ENCODE assay signal across 12 cellular contexts in the genomic region with DNA sequence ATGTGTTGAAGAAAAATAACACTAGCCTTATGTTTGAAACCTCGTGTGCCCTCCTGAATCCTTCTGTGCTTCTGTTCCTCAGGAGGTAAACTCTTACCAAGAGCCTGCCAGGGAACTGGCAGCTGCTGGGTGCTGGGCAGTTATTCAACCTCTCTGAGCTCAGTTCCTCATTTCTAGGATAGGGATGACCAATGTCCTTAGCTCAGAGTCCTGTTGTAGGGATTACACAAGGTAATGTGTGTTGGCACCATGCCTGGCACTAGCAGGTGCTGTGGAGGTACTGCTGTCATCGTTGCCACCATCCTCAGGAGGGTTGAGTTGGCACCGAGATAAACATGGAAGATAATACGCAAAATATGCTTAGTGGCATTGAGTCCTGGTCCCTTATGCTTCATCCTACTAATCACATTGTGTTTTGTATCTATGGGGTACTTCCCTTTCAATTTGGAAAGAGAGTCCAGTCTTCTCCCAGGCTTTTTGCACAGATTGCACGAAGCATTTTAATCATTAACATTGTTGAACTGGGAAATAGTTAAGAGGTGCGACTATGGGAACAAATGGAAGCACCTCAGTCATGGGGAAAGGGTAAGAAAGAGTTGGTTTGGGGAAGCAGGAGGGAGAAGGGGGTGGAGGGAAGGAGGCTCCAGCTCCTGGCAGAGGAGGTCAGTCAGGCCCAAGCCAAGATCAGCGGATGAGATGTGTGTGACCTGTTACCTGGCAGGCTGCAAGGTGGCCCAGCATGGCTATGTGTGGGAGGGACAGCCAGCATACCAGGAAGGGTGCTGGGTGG. TPM values are rescaled to one million over a fixed set of nuclear protein-coding genes. Genes with fewer than 3 reads are reported as not detected.
DNase-seq lines count a peak whose midpoint lies in the region; ATAC-seq, FAIRE-seq and TF ChIP-seq lines count a peak whose summit lies in the region.
"Had no signal": no experiment of that assay in that cellular context is flagged by ENCODE, and none has a peak within 500 bp of the region (broad histone marks: within the 10 kb centered on the region; RNA-seq: fewer than 3 reads in every experiment).

No MANE protein-coding gene starts in this region.

- DNase-seq in DMS153 treated with DMSO at 0.1 percent for 48 hours (lab: John Stamatoyannopoulos, UW; ENCODE audit: unreplicated experiment) (peak; percentile 68), NCI-H1092 treated with DMSO at 0.1 percent for 48 hours (lab: John Stamatoyannopoulos, UW) (peak; percentile 74), K562 (ENCODE audit: extremely low read depth in 1 of 4, low spot score in 3 of 4) (no peak), NK-92 (lab: John Stamatoyannopoulos, UW; ENCODE audit: unreplicated experiment) (no peak)
- no peak for DNase-seq in natural killer cell treated with Interleukin-12 subunit alpha and Interleukin-12 subunit beta and Interleukin-15 and Interleukin-18, amount 100 ng/mL, for 72 hours (ENCODE audit: low spot score)
- DNase-seq: activated T-cell treated with anti-CD3 and anti-CD28 coated beads, Interleukin-2, amount 50 U/mL, for 72 hours; brain microvascular endothelial cell; DMS 273 treated with DMSO at 0.1 percent for 48 hours; naive thymus-derived CD4-positive, alpha-beta T cell had no signal

- TF ChIP-seq EP300 in K562 (IDR thresholded peaks at IDR 0.05; ENCODE audit: low read length) = no peak

- TF ChIP-seq CTCF in K562 (IDR thresholded peaks at IDR 0.05 in 2 of 3, conservative IDR thresholded peaks at IDR 0.05 in 1 of 3; ENCODE audit: insufficient read depth in 2 of 3, low read depth in 1 of 3, low read length in 3 of 3) = no peak
- no peak for TF ChIP-seq CTCF in parathyroid adenoma (IDR thresholded peaks at IDR 0.05)

- BruUV-seq in K562 (replicated peaks; lab: Mats Ljungman, UMichigan) = no TSS peak

- H3K4me1 ChIP-seq in K562 (replicated peaks in 1 of 2; ENCODE audit: control insufficient read depth in 2 of 2, insufficient read depth in 2 of 2, low read length in 2 of 2) (peaks cover 3 to 5% of the 10 kb centered on the region in 2 experiments; a peak in 2 of 5 replicates), parathyroid adenoma (peaks cover 11% of the 10 kb centered on the region)

- H3K27ac ChIP-seq in K562 (ENCODE audit: extremely low read depth, low read depth, low read length) (no peak overlapping the region), parathyroid adenoma (peak overlapping the region; percentile 49)
- H3K27ac ChIP-seq: brain microvascular endothelial cell, HL-60 had no signal

- H3K27me3 ChIP-seq in K562 (ENCODE audit: control insufficient read depth in 2 of 2, insufficient read depth in 2 of 2, low read length in 2 of 2) (no peaks in the 10 kb centered on the region), parathyroid adenoma (ENCODE audit: control insufficient read depth, insufficient read depth, low read length) (no peaks in the 10 kb centered on the region)
- H3K27me3 ChIP-seq: brain microvascular endothelial cell had no signal

- intact Hi-C loops in K562 (cut with micrococcal nuclease) = no loop called here

- H3K4me3 Mint-ChIP-seq in natural killer cell treated with Interleukin-12 subunit alpha and Interleukin-12 subunit beta and Interleukin-15 and Interleukin-18, amount 100 ng/mL, for 72 hours = no peak overlapping the region
- H3K4me3 Mint-ChIP-seq: activated T-cell treated with anti-CD3 and anti-CD28 coated beads, Interleukin-2, amount 50 U/mL, for 72 hours; naive thymus-derived CD4-positive, alpha-beta T cell had no signal

- H3K9me1 ChIP-seq in K562 (ENCODE audit: control insufficient read depth, insufficient read depth, low read length) = peaks cover 3% of the 10 kb centered on the region

- H3K27ac Mint-ChIP-seq in natural killer cell treated with Interleukin-12 subunit alpha and Interleukin-12 subunit beta and Interleukin-15 and Interleukin-18, amount 100 ng/mL, for 72 hours = no peak overlapping the region

- CTCF ChIA-PET in K562 (lab: Yijun Ruan, JAX; ENCODE audit: low intra/inter-chr PET ratio) = no interaction called here

- no peak for FAIRE-seq in K562 (lab: Jason Lieb, UNC)

- 0 out of 2 replicates have a peak, but pooled peaks cover 5% of the 10 kb centered on the region for H4K20me1 ChIP-seq in K562 (replicated peaks; ENCODE audit: control insufficient read depth, insufficient read depth, low read length)

- POLR2A ChIA-PET in K562 (lab: Yijun Ruan, JAX) = interaction anchor here (0.6 to 1.1 kb wide), 2 partner anchors 9 to 32 kb away, joined by 3 to 5 read pairs; no protein-coding TSS in a partner anchor

- H2AFZ ChIP-seq in K562 (ENCODE audit: low read depth, low read length) (no peak overlapping the region), parathyroid adenoma (no peak overlapping the region)

- H3K9me3 Mint-ChIP-seq in natural killer cell treated with Interleukin-12 subunit alpha and Interleukin-12 subunit beta and Interleukin-15 and Interleukin-18, amount 100 ng/mL, for 72 hours = no peaks in the 10 kb centered on the region
- H3K9me3 Mint-ChIP-seq: activated T-cell treated with anti-CD3 and anti-CD28 coated beads, Interleukin-2, amount 50 U/mL, for 72 hours had no signal

- TF ChIP-seq POLR2A in K562 (conservative IDR thresholded peaks at IDR 0.05) = no peak

- H3K9ac ChIP-seq in K562 (ENCODE audit: insufficient read depth in 1 of 2, low read depth in 2 of 2, low read length in 2 of 2) = peak overlapping the region in 1 of 2 experiments; percentile 19; a peak in 1 of 4 replicates
- no peak overlapping the region for H3K9ac ChIP-seq in parathyroid adenoma

- peaks cover 0 to 11% of the 10 kb centered on the region in 2 donors for H3K4me1 Mint-ChIP-seq in natural killer cell treated with Interleukin-12 subunit alpha and Interleukin-12 subunit beta and Interleukin-15 and Interleukin-18, amount 100 ng/mL, for 72 hours (ENCODE audit: low read depth in 2 of 2)

- peaks cover 10% of the 10 kb centered on the region for H3K36me3 Mint-ChIP-seq in natural killer cell treated with Interleukin-12 subunit alpha and Interleukin-12 subunit beta and Interleukin-15 and Interleukin-18, amount 100 ng/mL, for 72 hours

- no peaks in the 10 kb centered on the region for H3K27me3 Mint-ChIP-seq in natural killer cell treated with Interleukin-12 subunit alpha and Interleukin-12 subunit beta and Interleukin-15 and Interleukin-18, amount 100 ng/mL, for 72 hours
- H3K27me3 Mint-ChIP-seq: naive thymus-derived CD4-positive, alpha-beta T cell had no signal

- H3K4me3 ChIP-seq in K562 = no peak overlapping the region
- no peak overlapping the region for H3K4me3 ChIP-seq in parathyroid adenoma (ENCODE audit: low read depth, low read length)

- H3K79me2 ChIP-seq in K562 (ENCODE audit: control insufficient read depth, insufficient read depth, low read length) (peaks cover 12% of the 10 kb centered on the region; the same call in 2 of the 3 replicates), parathyroid adenoma (no peaks in the 10 kb centered on the region)

- H3K36me3 ChIP-seq in K562 (ENCODE audit: control insufficient read depth, insufficient read depth, low read length) (peaks cover 83% of the 10 kb centered on the region), parathyroid adenoma (ENCODE audit: control insufficient read depth, insufficient read depth, low read length) (no peaks in the 10 kb centered on the region)

- 73% methylated on average over 7 of the region's 7 CpGs for WGBS in K562 (ENCODE audit: insufficient coverage, low coverage, missing lambda C conversion rate)

- H3K4me2 ChIP-seq in K562 (ENCODE audit: insufficient read depth, low read length) = 0 out of 2 replicates have a peak overlapping the region, but pooled peaks have one; percentile 3
- H3K4me2 ChIP-seq in parathyroid adenoma (ENCODE audit: low read length) = peak overlapping the region; percentile 29

- in situ Hi-C loops in K562 (cut with MboI) = no loop called here

- TF ChIP-seq RAD21 in K562 (CRISPR knock-in tag; conservative IDR thresholded peaks at IDR 0.05 in 1 of 2, IDR thresholded peaks at IDR 0.05 in 1 of 2) = no peak

- no peaks in the 10 kb centered on the region for H3K9me3 ChIP-seq in K562 (replicated peaks; ENCODE audit: control insufficient read depth, insufficient read depth, low read depth, low read length)
- no peaks in the 10 kb centered on the region for H3K9me3 ChIP-seq in parathyroid adenoma (ENCODE audit: control insufficient read depth, low read length)

- ATAC-seq in K562 (no peak; the same call in 2 of the 3 replicates), HG03565 (IDR thresholded peaks at IDR 0.05; ENCODE audit: unreplicated experiment) (no peak)
- no peak for ATAC-seq in natural killer cell treated with Interleukin-12 subunit alpha and Interleukin-12 subunit beta and Interleukin-15 and Interleukin-18, amount 100 ng/mL, for 72 hours
- ATAC-seq: activated T-cell treated with anti-CD3 and anti-CD28 coated beads, Interleukin-2, amount 50 U/mL, for 72 hours; naive thymus-derived CD4-positive, alpha-beta T cell had no signal

TF ChIP-seq in K562, 482 proteins besides CTCF, POLR2A, EP300 and RAD21:
- TF ChIP-seq ZNF24 (IDR thresholded peaks at IDR 0.05) = no peak
- no peak for TF ChIP-seq FOXK1 (CRISPR knock-in tag; IDR thresholded peaks at IDR 0.05; ENCODE audit: borderline replicate concordance)
- no peak for TF ChIP-seq CHD2 (IDR thresholded peaks at IDR 0.05; ENCODE audit: low read depth, low read length)
- TF ChIP-seq NEUROD1 (IDR thresholded peaks at IDR 0.05; ENCODE audit: borderline replicate concordance, low read depth, low read length, partially characterized antibody) = no peak
TF ChIP-seq in K562: peak in this region for 0.

RNA-seq across cellular contexts. Expression of gene CABIN1, which starts 56.7 kb away (rescaled TPM):
- total RNA-seq in K562 (2011; cell fraction: chromatin; rRNA removed; ENCODE audit: low replicate concordance) = 158 and 241 TPM in 2 replicates
- 103 and 108 TPM in 2 replicates for total RNA-seq in K562 (2011; cell fraction: nucleolus; rRNA removed)
- total RNA-seq in K562 (2011; cell fraction: nucleoplasm; rRNA removed) = 85.7 and 91.6 TPM in 2 replicates
- 32.2 and 46.2 TPM in 2 replicates for total RNA-seq in K562 (2014; rRNA removed)
- total RNA-seq in K562 (2014; rRNA removed; fragmentation: Illumina TruSeq; extraction: Trizol) = 20.6 and 20.9 TPM in 2 replicates
- 21.3 and 24.2 TPM in 2 replicates for total RNA-seq in K562 (2015; rRNA removed; fragmentation: Illumina TruSeq; extraction: Trizol)
- 55.1 and 60.9 TPM in 2 replicates for total RNA-seq in K562 (2021)
- polyA plus RNA-seq in K562 (2011; rRNA removed) = 6.8 and 10.6 TPM in 2 replicates
- 9.2 and 11.7 TPM in 2 replicates for polyA plus RNA-seq in K562 (2011; cell fraction: cytosol; rRNA removed)
- polyA plus RNA-seq in K562 (2011; cell fraction: nucleus; rRNA removed) = 32.0 and 42.8 TPM in 2 replicates
- 35.2 and 37.2 TPM in 2 replicates for polyA plus RNA-seq in K562 (2012)
- polyA plus RNA-seq in K562 (2014; fragmentation: Illumina TruSeq; extraction: Trizol) = 33.2 and 33.9 TPM in 2 replicates
- polyA plus RNA-seq in K562 (2014; fragmentation: Nextera tagmentation; extraction: Ambion mirVana) = 1 to 10 TPM; 4.2 to 4.7 TPM
- 17.7 and 19.3 TPM in 2 replicates for polyA plus RNA-seq in K562 (2014; rRNA removed)
- 24.5 and 24.8 TPM in 2 replicates for polyA minus RNA-seq in K562 (2011; rRNA and poly(A)+ RNA removed)
- 32.0 and 42.5 TPM in 2 replicates for polyA minus RNA-seq in K562 (2011; cell fraction: cytosol; rRNA and poly(A)+ RNA removed)
- polyA minus RNA-seq in K562 (2011; cell fraction: nucleus; rRNA and poly(A)+ RNA removed) = 32.0 and 41.9 TPM in 2 replicates
- 100 to 1,000 TPM in 1 of 2 donors, 10 to 100 TPM in 1; 98.3 to 132 TPM for total RNA-seq in natural killer cell treated with Interleukin-12 subunit alpha and Interleukin-12 subunit beta and Interleukin-15 and Interleukin-18, amount 100 ng/mL, for 72 hours

Comparison
In these comparisons a context has a peak if more than half of its experiments do, and no peak if none do; other contexts are left out.
1. DNase-seq: peak in DMS153 treated with DMSO at 0.1 percent for 48 hours (single experiment) and NCI-H1092 treated with DMSO at 0.1 percent for 48 hours (single experiment); none in K562 (0 of 4), NK-92 (single experiment) and natural killer cell treated with Interleukin-12 subunit alpha and Interleukin-12 subunit beta and Interleukin-15 and Interleukin-18, amount 100 ng/mL, for 72 hours (single experiment).